In genomic region chr17:61054430-61054829, GRCh38 we compare ENCODE assay signal across 22 cellular contexts.
A peak's percentile ranks its signal among the peaks of the same experiment; 100 is the strongest.
DNase-seq lines count a peak whose midpoint lies in the region; TF ChIP-seq lines count a peak whose summit lies in the region.
"Had no signal": no experiment of that assay in that cellular context is flagged by ENCODE, and none has a peak within 500 bp of the region (broad histone marks: within the 10 kb centered on the region; RNA-seq: fewer than 3 reads in every experiment).

No MANE protein-coding gene starts in this region.

- intact Hi-C loops in stomach (cut with DNase I; ENCODE audit: low total_unique reads) = no loop called here

- H3K27ac Mint-ChIP-seq in glutamatergic neuron (ENCODE audit: unreplicated experiment) = peak overlapping the region; percentile 92
- H3K27ac Mint-ChIP-seq in activated naive CD8-positive, alpha-beta T cell treated with anti-CD3 and anti-CD28 coated beads for 36 hours = no peak overlapping the region
- H3K27ac Mint-ChIP-seq: CD4-positive, alpha-beta T cell; HFFc6 had no signal

- DNase-seq in LoVo (ENCODE audit: low spot score) (peak; percentile 18), adipocyte (ENCODE audit: low read depth) (peak; percentile 17), glutamatergic neuron (no peak), stomach (no peak), NCI-H82 (lab: John Stamatoyannopoulos, UW) (no peak), KBM-7 (no peak)
- no peak for DNase-seq in activated naive CD8-positive, alpha-beta T cell treated with anti-CD3 and anti-CD28 coated beads for 36 hours
- DNase-seq: ACHN; CD4-positive, alpha-beta T cell; COR-L47; DMS79; H7; HFFc6; NCI-H1092 treated with DMSO at 0.1 percent for 48 hours; NCI-H146; NCI-H2029 treated with DMSO at 0.1 percent for 48 hours; NCI-H226; NCI-H524; PC-9; RPMI8226; SHP77 had no signal

- H3K27ac ChIP-seq in stomach = no peak overlapping the region
- H3K27ac ChIP-seq: BLaER1, PC-9 had no signal

- no peak overlapping the region for H3K9ac ChIP-seq in adipocyte (ENCODE audit: low read length)
- H3K9ac ChIP-seq: BLaER1 had no signal

- no peaks in the 10 kb centered on the region for H3K36me3 Mint-ChIP-seq in glutamatergic neuron (ENCODE audit: unreplicated experiment)
- H3K36me3 Mint-ChIP-seq in activated naive CD8-positive, alpha-beta T cell treated with anti-CD3 and anti-CD28 coated beads for 36 hours = peaks cover 4% of the 10 kb centered on the region

- H3K4me3 ChIP-seq in adipocyte (ENCODE audit: low read length) (no peak overlapping the region), stomach (no peak overlapping the region)
- H3K4me3 ChIP-seq: BLaER1, PC-9 had no signal

- in situ Hi-C loops in KBM-7 (cut with MboI; ENCODE audit: low pct_unique_long_range_greater_than_20kb, low sequenced_read_pairs) = no loop called here

- H3K9me3 ChIP-seq in adipocyte (ENCODE audit: control insufficient read depth, low read length) (no peaks in the 10 kb centered on the region), stomach (no peaks in the 10 kb centered on the region)
- H3K9me3 ChIP-seq: BLaER1 had no signal

- H3K36me3 ChIP-seq in adipocyte (ENCODE audit: control insufficient read depth, insufficient read depth, low read length, severe bottlenecking) (no peaks in the 10 kb centered on the region), stomach (no peaks in the 10 kb centered on the region)
- H3K36me3 ChIP-seq: BLaER1 had no signal

- H3K27me3 Mint-ChIP-seq in glutamatergic neuron (ENCODE audit: unreplicated experiment) = no peaks in the 10 kb centered on the region
- no peaks in the 10 kb centered on the region for H3K27me3 Mint-ChIP-seq in activated naive CD8-positive, alpha-beta T cell treated with anti-CD3 and anti-CD28 coated beads for 36 hours
- H3K27me3 Mint-ChIP-seq: CD4-positive, alpha-beta T cell had no signal

- no peaks in the 10 kb centered on the region for H3K27me3 ChIP-seq in adipocyte (replicated peaks; ENCODE audit: control insufficient read depth, insufficient read depth, low read length)
- H3K27me3 ChIP-seq in stomach = no peaks in the 10 kb centered on the region
- H3K27me3 ChIP-seq: BLaER1 had no signal

- H3K4me1 Mint-ChIP-seq in glutamatergic neuron (ENCODE audit: low read depth, unreplicated experiment) = peaks cover 27% of the 10 kb centered on the region
- peaks cover 12% of the 10 kb centered on the region for H3K4me1 Mint-ChIP-seq in activated naive CD8-positive, alpha-beta T cell treated with anti-CD3 and anti-CD28 coated beads for 36 hours

- H3K9me3 Mint-ChIP-seq in glutamatergic neuron (ENCODE audit: unreplicated experiment) = no peaks in the 10 kb centered on the region
- no peaks in the 10 kb centered on the region for H3K9me3 Mint-ChIP-seq in activated naive CD8-positive, alpha-beta T cell treated with anti-CD3 and anti-CD28 coated beads for 36 hours
- H3K9me3 Mint-ChIP-seq: CD4-positive, alpha-beta T cell; HFFc6 had no signal

- TF ChIP-seq EP300 in stomach (IDR thresholded peaks at IDR 0.05) = no peak

- H3K4me1 ChIP-seq in adipocyte (ENCODE audit: control insufficient read depth, insufficient read depth, low read length) (peaks cover 20% of the 10 kb centered on the region), stomach (peaks cover 0 to 6% (median 0%) of the 10 kb centered on the region in 4 donors)
- H3K4me1 ChIP-seq: BLaER1 had no signal

- TF ChIP-seq CTCF in glutamatergic neuron (IDR thresholded peaks at IDR 0.05; ENCODE audit: partially characterized antibody, unreplicated experiment) (no peak), stomach (IDR thresholded peaks at IDR 0.05) (no peak)

- H3K4me3 Mint-ChIP-seq in glutamatergic neuron (ENCODE audit: unreplicated experiment) = no peak overlapping the region
- H3K4me3 Mint-ChIP-seq in activated naive CD8-positive, alpha-beta T cell treated with anti-CD3 and anti-CD28 coated beads for 36 hours = no peak overlapping the region
- H3K4me3 Mint-ChIP-seq: CD4-positive, alpha-beta T cell; HFFc6 had no signal

- WGBS in stomach, 5 donors = 92 to 100% (median 100%) methylated on average over 1 of the region's 1 CpG

- TF ChIP-seq POLR2A in stomach (IDR thresholded peaks at IDR 0.05) = no peak

Comparison
In these comparisons a context has a peak if more than half of its experiments do, and no peak if none do; other contexts are left out.
1. DNase-seq: peak in LoVo (single experiment) and adipocyte (single experiment); none in glutamatergic neuron (single experiment), stomach (single experiment), activated naive CD8-positive, alpha-beta T cell treated with anti-CD3 and anti-CD28 coated beads for 36 hours (single experiment), NCI-H82 (single experiment) and KBM-7 (single experiment).